Comparison of ENCODE assay signal across 1 cellular context in genomic region chr15:70926914-70927313, GRCh38. TPM values are rescaled to one million over a fixed set of nuclear protein-coding genes. Genes with fewer than 3 reads are reported as not detected.
"Had no signal": no experiment of that assay in that cellular context is flagged by ENCODE, and none has a peak within 500 bp of the region (broad histone marks: within the 10 kb centered on the region; RNA-seq: fewer than 3 reads in every experiment).

No MANE protein-coding gene starts in this region.

RNA-seq across cellular contexts. Expression of gene LRRC49, which starts 34.3 kb away (rescaled TPM):
- total RNA-seq: naive thymus-derived CD4-positive, alpha-beta T cell had no signal
- polyA plus RNA-seq: naive thymus-derived CD4-positive, alpha-beta T cell had no signal

RNA-seq across cellular contexts. Expression of gene THAP10, which starts 34.7 kb away (rescaled TPM):
- polyA plus RNA-seq: naive thymus-derived CD4-positive, alpha-beta T cell had no signal
